Comparison of ENCODE assay signal across 25 cellular contexts in genomic region chr11:86736303-86737143, GRCh38.
DNase-seq lines count a peak whose midpoint lies in the region; ATAC-seq, FAIRE-seq and TF ChIP-seq lines count a peak whose summit lies in the region.
"Had no signal": no experiment of that assay in that cellular context is flagged by ENCODE, and none has a peak within 500 bp of the region (broad histone marks: within the 10 kb centered on the region; RNA-seq: fewer than 3 reads in every experiment).

No MANE protein-coding gene starts in this region.

- no peaks in the 10 kb centered on the region for H3K27me3 ChIP-seq in ACC112 (ENCODE audit: insufficient read depth, low read length)
- no peaks in the 10 kb centered on the region for H3K27me3 ChIP-seq in PC-9 (ENCODE audit: insufficient read depth, low read depth)
- no peaks in the 10 kb centered on the region for H3K27me3 ChIP-seq in H1 (replicated peaks in 1 of 4; ENCODE audit: control insufficient read depth in 3 of 4, extremely low read depth in 1 of 4, insufficient read depth in 3 of 4, low read length in 3 of 4)
- H3K27me3 ChIP-seq: SJCRH30, stomach had no signal

- no peaks in the 10 kb centered on the region for H3K23me2 ChIP-seq in H1 (ENCODE audit: low read depth, low read length)

- POLR2A ChIA-PET in PC-9 (lab: Charles Lee; ENCODE audit: unreplicated experiment) (interaction anchor here (0.5 to 1.1 kb wide), 9 partner anchors 10 to 264 kb away, joined by 3 to 7 read pairs (median 4); no protein-coding TSS in a partner anchor), H1 (lab: Charles Lee; ENCODE audit: partially characterized antibody) (no interaction called here)

- no peak overlapping the region for H3K4me3 Mint-ChIP-seq in osteocyte (ENCODE audit: unreplicated experiment)
- H3K4me3 Mint-ChIP-seq in stimulated activated effector memory CD8-positive, alpha-beta T cell treated with anti-CD3 and anti-CD28 coated beads, Interleukin-12 subunit alpha, Interleukin-12 subunit beta, amount 100 ng/mL, for 72 hours, result no peak overlapping the region
- H3K4me3 Mint-ChIP-seq: activated naive CD8-positive, alpha-beta T cell treated with anti-CD3 and anti-CD28 coated beads, Interleukin-2, amount 50 U/mL, for 24 hours; naive B cell had no signal

- 79% methylated on average over 9 of the region's 9 CpGs; no CpG with 5 or more reads in 1 of the 2 experiments for WGBS in H1 (ENCODE audit: extremely low coverage in 1 of 2, insufficient coverage in 1 of 2, insufficient read length in 1 of 2, insufficient replicate concordance in 2 of 2, low coverage in 1 of 2, low lambda C conversion rate in 2 of 2, missing lambda C conversion rate in 1 of 2), 2 experiments

- no peak overlapping the region for H3K4ac ChIP-seq in H1 (replicated peaks; ENCODE audit: insufficient read length, low read depth, low read length)

- H3K18ac ChIP-seq in H1 (ENCODE audit: extremely low read depth, low read length), result no peak overlapping the region

- no peak overlapping the region for H2BK12ac ChIP-seq in H1 (ENCODE audit: low read depth, low read length)

- H4K5ac ChIP-seq in H1 (ENCODE audit: insufficient read length, low read depth, low read length), result no peak overlapping the region

- H3K9ac ChIP-seq in H1 (replicated peaks in 1 of 4; ENCODE audit: extremely low read depth in 1 of 4, low read depth in 3 of 4, low read length in 3 of 4), result no peak overlapping the region

- TF ChIP-seq RAD21 in H1 (IDR thresholded peaks at IDR 0.05 in 1 of 2, conservative IDR thresholded peaks at IDR 0.05 in 1 of 2; ENCODE audit: low read depth in 2 of 2, low read length in 2 of 2), result no peak

- H2BK120ac ChIP-seq in H1 (replicated peaks; ENCODE audit: low read depth, low read length), result no peak overlapping the region

- TF ChIP-seq CTCF in PC-9 (conservative IDR thresholded peaks at IDR 0.05), result no peak
- no peak for TF ChIP-seq CTCF in H1 (IDR thresholded peaks at IDR 0.05; ENCODE audit: control extremely low read depth in 1 of 3, insufficient read depth in 1 of 3, low read depth in 1 of 3, low read length in 3 of 3)
- no peak for TF ChIP-seq CTCF in osteocyte (IDR thresholded peaks at IDR 0.05)

- H3K4me3 ChIP-seq in ACC112 (ENCODE audit: low read depth, low read length) (peak overlapping the region; percentile 44; the same call in 1 of the 2 replicates), PC-9 (no peak overlapping the region), H1 (ENCODE audit: extremely low read depth in 1 of 4, insufficient read depth in 2 of 4, low read depth in 3 of 4, low read length in 4 of 4) (no peak overlapping the region)
- H3K4me3 ChIP-seq: SJCRH30, stomach had no signal

- H2BK5ac ChIP-seq in H1 (ENCODE audit: low read depth, low read length), result no peak overlapping the region

- no peaks in the 10 kb centered on the region for H3K36me3 Mint-ChIP-seq in osteocyte (ENCODE audit: unreplicated experiment)
- H3K36me3 Mint-ChIP-seq in stimulated activated effector memory CD8-positive, alpha-beta T cell treated with anti-CD3 and anti-CD28 coated beads, Interleukin-12 subunit alpha, Interleukin-12 subunit beta, amount 100 ng/mL, for 72 hours, result no peaks in the 10 kb centered on the region
- H3K36me3 Mint-ChIP-seq: naive B cell had no signal

- no peaks in the 10 kb centered on the region for H4K20me1 ChIP-seq in PC-9 (ENCODE audit: insufficient read depth)
- no peaks in the 10 kb centered on the region for H4K20me1 ChIP-seq in H1 (replicated peaks in 1 of 2; ENCODE audit: control insufficient read depth in 1 of 2, insufficient read depth in 2 of 2, low read length in 2 of 2)

- peak in 1 of 2 experiments; percentile 44 for DNase-seq in PC-9
- no peak for DNase-seq in H1 (ENCODE audit: low read depth in 1 of 2, low spot score in 2 of 2)
- no peak for DNase-seq in osteocyte (ENCODE audit: extremely low spot score, unreplicated experiment)
- no peak for DNase-seq in stimulated activated effector memory CD8-positive, alpha-beta T cell treated with anti-CD3 and anti-CD28 coated beads, Interleukin-12 subunit alpha, Interleukin-12 subunit beta, amount 100 ng/mL, for 72 hours (ENCODE audit: low spot score in 2 of 2)
- DNase-seq in DMS79 (lab: John Stamatoyannopoulos, UW), result no peak
- no peak for DNase-seq in stimulated activated CD4-positive, alpha-beta T cell treated with anti-CD3 and anti-CD28 coated beads, Interleukin-2, amount 100 ng/mL, for 24 hours
- no peak for DNase-seq in superior temporal gyrus (ENCODE audit: extremely low spot score)
- DNase-seq: activated CD4-positive, alpha-beta T cell treated with anti-CD3 and anti-CD28 coated beads, Interleukin-2, amount 50 U/mL, for 48 hours; activated effector memory CD4-positive, alpha-beta T cell treated with anti-CD3 and anti-CD28 coated beads, Interleukin-2, amount 50 U/mL, for 16 hours; activated naive CD8-positive, alpha-beta T cell treated with anti-CD3 and anti-CD28 coated beads, Interleukin-2, amount 50 U/mL, for 24 hours; C1 segment of cervical spinal cord; DMS 273 treated with DMSO at 0.1 percent for 48 hours; GDM1; KG1; naive B cell; NCI-H1694; NCI-H2227 treated with DMSO at 0.1 percent for 48 hours; NCI-H82; stimulated activated CD4-positive, alpha-beta T cell treated with anti-CD3 and anti-CD28 coated beads, Interleukin-4, amount 100 ng/mL, for 1 hour; stomach; T-helper 2 cell had no signal

- CTCF ChIA-PET in PC-9 (lab: Charles Lee) (no interaction called here), H1 (lab: Charles Lee; ENCODE audit: partially characterized antibody) (interaction anchor here (0.8 to 1.6 kb wide), 7 partner anchors 8 to 113 kb away, joined by 3 to 6 read pairs (median 3); no protein-coding TSS in a partner anchor)

- no peak for TF ChIP-seq POLR2A in H1 (IDR thresholded peaks at IDR 0.05; ENCODE audit: control extremely low read depth in 1 of 2, low read depth in 2 of 2, low read length in 2 of 2)

- no peak overlapping the region for H3K14ac ChIP-seq in H1 (ENCODE audit: insufficient read length)

- no peaks in the 10 kb centered on the region for H3K79me2 ChIP-seq in ACC112 (ENCODE audit: control insufficient read depth, insufficient read depth, low read length, unreplicated experiment)
- no peaks in the 10 kb centered on the region for H3K79me2 ChIP-seq in PC-9 (ENCODE audit: low read depth)
- H3K79me2 ChIP-seq in H1 (ENCODE audit: control insufficient read depth in 1 of 2, insufficient read depth in 2 of 2, low read length in 2 of 2), result no peaks in the 10 kb centered on the region

- H3K4me2 ChIP-seq in PC-9, result peak overlapping the region; percentile 57
- no peak overlapping the region for H3K4me2 ChIP-seq in H1 (ENCODE audit: insufficient read depth in 1 of 2, low read depth in 2 of 2, low read length in 2 of 2)

- no peaks in the 10 kb centered on the region for H3K9me2 ChIP-seq in PC-9 (ENCODE audit: insufficient read depth)

- H3K56ac ChIP-seq in H1 (replicated peaks; ENCODE audit: insufficient read length, low read depth, low read length), result no peak overlapping the region

- H3K9me3 Mint-ChIP-seq in osteocyte (ENCODE audit: unreplicated experiment), result no peaks in the 10 kb centered on the region
- H3K9me3 Mint-ChIP-seq in stimulated activated effector memory CD8-positive, alpha-beta T cell treated with anti-CD3 and anti-CD28 coated beads, Interleukin-12 subunit alpha, Interleukin-12 subunit beta, amount 100 ng/mL, for 72 hours, result no peaks in the 10 kb centered on the region
- H3K9me3 Mint-ChIP-seq: activated naive CD8-positive, alpha-beta T cell treated with anti-CD3 and anti-CD28 coated beads, Interleukin-2, amount 50 U/mL, for 24 hours had no signal

- no peak overlapping the region for H4K91ac ChIP-seq in H1 (replicated peaks; ENCODE audit: insufficient read length, low read length)

- H3F3A ChIP-seq in PC-9 (ENCODE audit: insufficient read depth, low read depth), result peaks cover 55% of the 10 kb centered on the region

- H3K36me3 ChIP-seq in ACC112 (ENCODE audit: insufficient read depth, low read length), result no peaks in the 10 kb centered on the region
- no peaks in the 10 kb centered on the region for H3K36me3 ChIP-seq in PC-9 (ENCODE audit: low read depth)
- H3K36me3 ChIP-seq in H1 (ENCODE audit: control insufficient read depth in 2 of 4, insufficient read depth in 4 of 4, low read length in 3 of 4), result no peaks in the 10 kb centered on the region
- H3K36me3 ChIP-seq: SJCRH30, stomach had no signal

- intact Hi-C loops in PC-9 (cut with micrococcal nuclease; ENCODE audit: unreplicated experiment), result loop anchor here (1.0 kb wide), 1 partner anchor 212 kb away; no protein-coding TSS in a partner anchor

- no peak overlapping the region for H4K8ac ChIP-seq in H1 (ENCODE audit: extremely low read depth, insufficient read depth, low read length)

- H2AFZ ChIP-seq in ACC112 (ENCODE audit: low read length, unreplicated experiment) (no peak overlapping the region), PC-9 (no peak overlapping the region), H1 (ENCODE audit: low read length) (peak overlapping the region; percentile 9; the same call in 1 of the 2 replicates)

- FAIRE-seq in H1 (lab: Jason Lieb, UNC), result no peak
- FAIRE-seq: bronchial epithelial cell, frontal cortex had no signal

- H3K27ac Mint-ChIP-seq in osteocyte (ENCODE audit: unreplicated experiment), result peak overlapping the region; percentile 92
- H3K27ac Mint-ChIP-seq in stimulated activated effector memory CD8-positive, alpha-beta T cell treated with anti-CD3 and anti-CD28 coated beads, Interleukin-12 subunit alpha, Interleukin-12 subunit beta, amount 100 ng/mL, for 72 hours, result no peak overlapping the region
- H3K27ac Mint-ChIP-seq: activated naive CD8-positive, alpha-beta T cell treated with anti-CD3 and anti-CD28 coated beads, Interleukin-2, amount 50 U/mL, for 24 hours; naive B cell had no signal

- H3K9me3 ChIP-seq in PC-9 (ENCODE audit: insufficient read depth, low read depth) (peaks cover 8% of the 10 kb centered on the region), H1 (ENCODE audit: insufficient read depth in 2 of 2, low read depth in 1 of 2, low read length in 1 of 2) (peaks cover 0 to 4% of the 10 kb centered on the region in 2 experiments; a peak in 1 of 4 replicates)
- H3K9me3 ChIP-seq: SJCRH30, stomach had no signal

- no peak overlapping the region for H3K23ac ChIP-seq in H1 (ENCODE audit: insufficient read length)

- H3K27me3 Mint-ChIP-seq in osteocyte (ENCODE audit: unreplicated experiment), result no peaks in the 10 kb centered on the region
- H3K27me3 Mint-ChIP-seq: naive B cell had no signal

- H3K79me1 ChIP-seq in H1 (ENCODE audit: low read depth, low read length), result no peaks in the 10 kb centered on the region

- TSS peak; percentile 25 for BruUV-seq in PC-9 (replicated peaks; lab: Mats Ljungman, UMichigan)

- TF ChIP-seq EP300 in H1 (IDR thresholded peaks at IDR 0.05; ENCODE audit: borderline replicate concordance in 1 of 2, low read depth in 2 of 2, low read length in 2 of 2), result no peak

- H3K4me1 Mint-ChIP-seq in osteocyte (ENCODE audit: unreplicated experiment), result peaks cover 77% of the 10 kb centered on the region
- peaks cover 12% of the 10 kb centered on the region for H3K4me1 Mint-ChIP-seq in stimulated activated effector memory CD8-positive, alpha-beta T cell treated with anti-CD3 and anti-CD28 coated beads, Interleukin-12 subunit alpha, Interleukin-12 subunit beta, amount 100 ng/mL, for 72 hours
- H3K4me1 Mint-ChIP-seq: naive B cell had no signal

- 0 out of 2 replicates have a peak overlapping the region, but pooled peaks have one; percentile 22 for H2BK15ac ChIP-seq in H1 (ENCODE audit: low read length)

- no peak overlapping the region for H2BK20ac ChIP-seq in H1 (ENCODE audit: low read length)

- H3K27ac ChIP-seq in ACC112 (ENCODE audit: low read depth, low read length), result peak overlapping the region; percentile 98
- peak overlapping the region; percentile 76 for H3K27ac ChIP-seq in PC-9
- H3K27ac ChIP-seq in H1 (ENCODE audit: low read depth, low read length), result no peak overlapping the region

- H2AK5ac ChIP-seq in H1 (ENCODE audit: low read depth, low read length), result no peak overlapping the region

- H3K4me1 ChIP-seq in ACC112 (ENCODE audit: control insufficient read depth, insufficient read depth, low read length, unreplicated experiment) (peaks cover 74% of the 10 kb centered on the region), PC-9 (replicated peaks; ENCODE audit: insufficient read depth) (peaks cover 84% of the 10 kb centered on the region), H1 (replicated peaks in 1 of 4; ENCODE audit: control insufficient read depth in 3 of 4, insufficient read depth in 4 of 4, low read length in 3 of 4) (peaks cover 0 to 14% (median 7%) of the 10 kb centered on the region in 4 experiments; a peak in 4 of 7 replicates)

- no peak for ATAC-seq in stimulated activated effector memory CD8-positive, alpha-beta T cell treated with anti-CD3 and anti-CD28 coated beads, Interleukin-12 subunit alpha, Interleukin-12 subunit beta, amount 100 ng/mL, for 72 hours
- ATAC-seq: activated naive CD8-positive, alpha-beta T cell treated with anti-CD3 and anti-CD28 coated beads, Interleukin-2, amount 50 U/mL, for 24 hours had no signal
